In genomic region chr16:16833165-16833564, GRCh38 we compare ENCODE assay signal across 36 cellular contexts.
DNase-seq lines count a peak whose midpoint lies in the region; ATAC-seq, FAIRE-seq and TF ChIP-seq lines count a peak whose summit lies in the region.
"Had no signal": no experiment of that assay in that cellular context is flagged by ENCODE, and none has a peak within 500 bp of the region (broad histone marks: within the 10 kb centered on the region; RNA-seq: fewer than 3 reads in every experiment).

No MANE protein-coding gene starts in this region.

- TF ChIP-seq EP300 in A549 (IDR thresholded peaks at IDR 0.05) = no peak

- peaks cover 7% of the 10 kb centered on the region; the same call in 2 of the 3 replicates for H3K9me3 ChIP-seq in A549
- no peaks in the 10 kb centered on the region for H3K9me3 ChIP-seq in Karpas-422 (ENCODE audit: low read length)
- no peaks in the 10 kb centered on the region for H3K9me3 ChIP-seq in thyroid gland
- H3K9me3 ChIP-seq: BE2C; BLaER1; BLaER1 treated with 17β-estradiol and CSF1 and Interleukin-3, amounts not matched to agents 10 nM and 100 nM; Caco-2 had no signal

- intact Hi-C loops in thyroid gland (cut with DNase I) = no loop called here

- POLR2A ChIA-PET in A549 (lab: Yijun Ruan, JAX) = no interaction called here

- H3K9me3 Mint-ChIP-seq in activated T-helper 17 cell treated with anti-CD3 and anti-CD28 coated beads, Interleukin-2, amount 50 U/mL, for 72 hours = no peaks in the 10 kb centered on the region
- peaks cover 3% of the 10 kb centered on the region for H3K9me3 Mint-ChIP-seq in stimulated activated effector memory CD8-positive, alpha-beta T cell treated with anti-CD3 and anti-CD28 coated beads, Interleukin-12 subunit alpha, Interleukin-12 subunit beta, amount 100 ng/mL, for 72 hours

- peak overlapping the region; percentile 84 to 92 for H3K27ac ChIP-seq in A549
- no peak overlapping the region for H3K27ac ChIP-seq in Karpas-422 (ENCODE audit: low read length)
- no peak overlapping the region for H3K27ac ChIP-seq in thyroid gland
- H3K27ac ChIP-seq: 22Rv1; BLaER1; BLaER1 treated with 17β-estradiol and CSF1 and Interleukin-3, amounts not matched to agents 10 nM and 100 nM; C4-2B had no signal

- H3K9me2 ChIP-seq in Karpas-422 (replicated peaks; ENCODE audit: insufficient read depth, low read length) = no peaks in the 10 kb centered on the region

- H3K27ac Mint-ChIP-seq in activated T-helper 17 cell treated with anti-CD3 and anti-CD28 coated beads, Interleukin-2, amount 50 U/mL, for 72 hours = no peak overlapping the region
- H3K27ac Mint-ChIP-seq in stimulated activated effector memory CD8-positive, alpha-beta T cell treated with anti-CD3 and anti-CD28 coated beads, Interleukin-12 subunit alpha, Interleukin-12 subunit beta, amount 100 ng/mL, for 72 hours = no peak overlapping the region
- H3K27ac Mint-ChIP-seq: B cell; CD14-positive monocyte; CD4-positive, alpha-beta memory T cell; CD4-positive, alpha-beta T cell; CD4-positive, CD25-positive, alpha-beta regulatory T cell; CD8-positive, alpha-beta memory T cell; CD8-positive, alpha-beta T cell had no signal

- H4K20me1 ChIP-seq in Karpas-422 (ENCODE audit: insufficient read depth, low read depth, low read length) = no peaks in the 10 kb centered on the region
- H4K20me1 ChIP-seq: BLaER1; BLaER1 treated with 17β-estradiol and CSF1 and Interleukin-3, amounts not matched to agents 10 nM and 100 nM had no signal

- ATAC-seq in A549 (peak in 1 of 2 experiments; percentile 18; a peak in 2 of 6 replicates), GM21619 (IDR thresholded peaks at IDR 0.05; ENCODE audit: unreplicated experiment) (no peak)
- ATAC-seq in activated T-helper 17 cell treated with anti-CD3 and anti-CD28 coated beads, Interleukin-2, amount 50 U/mL, for 72 hours (replicated peaks) = peak; percentile 43
- ATAC-seq in stimulated activated effector memory CD8-positive, alpha-beta T cell treated with anti-CD3 and anti-CD28 coated beads, Interleukin-12 subunit alpha, Interleukin-12 subunit beta, amount 100 ng/mL, for 72 hours = peak; percentile 55
- ATAC-seq: CD8-positive, alpha-beta T cell had no signal

- H3K4me2 ChIP-seq in A549 (peak overlapping the region; percentile 65), Karpas-422 (ENCODE audit: low read depth, low read length, poor library complexity, severe bottlenecking) (no peak overlapping the region)
- H3K4me2 ChIP-seq: BLaER1; BLaER1 treated with 17β-estradiol and CSF1 and Interleukin-3, amounts not matched to agents 10 nM and 100 nM had no signal

- CTCF ChIA-PET in A549 (lab: Yijun Ruan, JAX) = interaction anchor here (0.6 kb wide), 1 partner anchor 355 kb away, joined by 3 read pairs; no protein-coding TSS in a partner anchor

- H3K4me1 ChIP-seq in A549 (peaks cover 40% of the 10 kb centered on the region), Karpas-422 (ENCODE audit: low read length) (no peaks in the 10 kb centered on the region), thyroid gland (no peaks in the 10 kb centered on the region)
- H3K4me1 ChIP-seq: BE2C, Caco-2 had no signal

- H2AFZ ChIP-seq in Karpas-422 (ENCODE audit: low read length) = no peak overlapping the region

- H3K36me3 ChIP-seq in Karpas-422 (ENCODE audit: insufficient read depth, low read length) (no peaks in the 10 kb centered on the region), thyroid gland (no peaks in the 10 kb centered on the region)
- H3K36me3 ChIP-seq: BE2C; BLaER1; BLaER1 treated with 17β-estradiol and CSF1 and Interleukin-3, amounts not matched to agents 10 nM and 100 nM had no signal

- H3K4me3 ChIP-seq in A549 = peak overlapping the region; percentile 38
- H3K4me3 ChIP-seq in Karpas-422 (ENCODE audit: low read length) = no peak overlapping the region
- H3K4me3 ChIP-seq in thyroid gland (replicated peaks in 1 of 3) = no peak overlapping the region
- H3K4me3 ChIP-seq: BLaER1; BLaER1 treated with 17β-estradiol and CSF1 and Interleukin-3, amounts not matched to agents 10 nM and 100 nM had no signal

- TF ChIP-seq POLR2A in A549 (IDR thresholded peaks at IDR 0.05; ENCODE audit: low read length) (no peak), thyroid gland (IDR thresholded peaks at IDR 0.05) (no peak)

- TF ChIP-seq CTCF in A549 (IDR thresholded peaks at IDR 0.05) = no peak; the same call in 2 of the 3 replicates
- no peak for TF ChIP-seq CTCF in thyroid gland (IDR thresholded peaks at IDR 0.05)

- no peak for FAIRE-seq in A549 (lab: Jason Lieb, UNC)
- FAIRE-seq: A204.1, D721Med had no signal

- H3K27me3 Mint-ChIP-seq in activated T-helper 17 cell treated with anti-CD3 and anti-CD28 coated beads, Interleukin-2, amount 50 U/mL, for 72 hours = peaks cover 28% of the 10 kb centered on the region

- no peak overlapping the region for H3K9ac ChIP-seq in Karpas-422 (ENCODE audit: low read length)
- H3K9ac ChIP-seq: BLaER1; BLaER1 treated with 17β-estradiol and CSF1 and Interleukin-3, amounts not matched to agents 10 nM and 100 nM had no signal

- H3K27me3 ChIP-seq in Karpas-422 (ENCODE audit: low read length) = no peaks in the 10 kb centered on the region
- no peaks in the 10 kb centered on the region for H3K27me3 ChIP-seq in thyroid gland
- H3K27me3 ChIP-seq: BE2C; BLaER1; BLaER1 treated with 17β-estradiol and CSF1 and Interleukin-3, amounts not matched to agents 10 nM and 100 nM had no signal

- DNase-seq in A549 (ENCODE audit: low read depth in 1 of 2, low spot score in 1 of 2) (peak in 1 of 2 experiments; percentile 60), Karpas-422 (peak; percentile 41), thyroid gland (no peak), SKM-1 treated with dmso at 0.1 percent for 144 hours (lab: John Stamatoyannopoulos, UW; ENCODE audit: unreplicated experiment) (no peak), GF-D8 (lab: John Stamatoyannopoulos, UW) (no peak)
- DNase-seq in stimulated activated effector memory CD8-positive, alpha-beta T cell treated with anti-CD3 and anti-CD28 coated beads, Interleukin-12 subunit alpha, Interleukin-12 subunit beta, amount 100 ng/mL, for 72 hours (ENCODE audit: low spot score in 2 of 2) = no peak
- DNase-seq: 8988T; ACHN; AML-193; BE2C; C1 segment of cervical spinal cord; Caco-2; Calu3; CD4-positive, alpha-beta memory T cell; CD4-positive, alpha-beta T cell; CD4-positive, CD25-positive, alpha-beta regulatory T cell; CD8-positive, alpha-beta memory T cell; CD8-positive, alpha-beta T cell; COR-L47; DMS 273 treated with DMSO at 0.1 percent for 48 hours; DMS153; DMS53; DMS79; DMS79 treated with DMSO at 0.1 percent for 48 hours; DND-41; EL had no signal

- no peaks in the 10 kb centered on the region for H3K79me2 ChIP-seq in Karpas-422 (ENCODE audit: low read length)

- no peak for TF ChIP-seq RAD21 in A549 (conservative IDR thresholded peaks at IDR 0.05 in 1 of 2, IDR thresholded peaks at IDR 0.05 in 1 of 2)

- H3K4me3 Mint-ChIP-seq in activated T-helper 17 cell treated with anti-CD3 and anti-CD28 coated beads, Interleukin-2, amount 50 U/mL, for 72 hours = no peak overlapping the region
- no peak overlapping the region for H3K4me3 Mint-ChIP-seq in stimulated activated effector memory CD8-positive, alpha-beta T cell treated with anti-CD3 and anti-CD28 coated beads, Interleukin-12 subunit alpha, Interleukin-12 subunit beta, amount 100 ng/mL, for 72 hours
- H3K4me3 Mint-ChIP-seq: B cell; CD14-positive monocyte; CD4-positive, alpha-beta memory T cell; CD4-positive, alpha-beta T cell; CD4-positive, CD25-positive, alpha-beta regulatory T cell; CD8-positive, alpha-beta memory T cell; CD8-positive, alpha-beta T cell had no signal

- no peaks in the 10 kb centered on the region for H3K4me1 Mint-ChIP-seq in activated T-helper 17 cell treated with anti-CD3 and anti-CD28 coated beads, Interleukin-2, amount 50 U/mL, for 72 hours
- H3K4me1 Mint-ChIP-seq in stimulated activated effector memory CD8-positive, alpha-beta T cell treated with anti-CD3 and anti-CD28 coated beads, Interleukin-12 subunit alpha, Interleukin-12 subunit beta, amount 100 ng/mL, for 72 hours = no peaks in the 10 kb centered on the region
- H3K4me1 Mint-ChIP-seq: B cell; CD14-positive monocyte; CD4-positive, alpha-beta memory T cell; CD4-positive, CD25-positive, alpha-beta regulatory T cell; CD8-positive, alpha-beta memory T cell had no signal

- H3K36me3 Mint-ChIP-seq in activated T-helper 17 cell treated with anti-CD3 and anti-CD28 coated beads, Interleukin-2, amount 50 U/mL, for 72 hours (ENCODE audit: low read depth) = no peaks in the 10 kb centered on the region
- H3K36me3 Mint-ChIP-seq in stimulated activated effector memory CD8-positive, alpha-beta T cell treated with anti-CD3 and anti-CD28 coated beads, Interleukin-12 subunit alpha, Interleukin-12 subunit beta, amount 100 ng/mL, for 72 hours = no peaks in the 10 kb centered on the region
- H3K36me3 Mint-ChIP-seq: CD14-positive monocyte; CD4-positive, alpha-beta memory T cell; CD4-positive, CD25-positive, alpha-beta regulatory T cell; CD8-positive, alpha-beta T cell had no signal

- 4% methylated on average over 3 of the region's 3 CpGs for WGBS in A549 (ENCODE audit: missing lambda C conversion rate)
- WGBS in thyroid gland, 2 donors = 87 to 90% methylated on average over 3 of the region's 3 CpGs

TF ChIP-seq in A549, 52 proteins besides CTCF, POLR2A, EP300 and RAD21:
- peak; percentile 20; the same call in 1 of the 3 replicates for TF ChIP-seq SMC3 (IDR thresholded peaks at IDR 0.05)
- TF ChIP-seq NR3C1 (IDR thresholded peaks at IDR 0.05) = no peak
- TF ChIP-seq MAX (IDR thresholded peaks at IDR 0.05) = 0 out of 2 replicates have a peak, but pooled peaks have one; percentile 30

Comparison
In these comparisons a context has a peak if more than half of its experiments do, and no peak if none do; other contexts are left out.
1. H3K27ac ChIP-seq: peak in A549 (2 of 2); none in Karpas-422 (single experiment) and thyroid gland (0 of 3).